ENCODE assay signal across 11 cellular contexts in the genomic region with DNA sequence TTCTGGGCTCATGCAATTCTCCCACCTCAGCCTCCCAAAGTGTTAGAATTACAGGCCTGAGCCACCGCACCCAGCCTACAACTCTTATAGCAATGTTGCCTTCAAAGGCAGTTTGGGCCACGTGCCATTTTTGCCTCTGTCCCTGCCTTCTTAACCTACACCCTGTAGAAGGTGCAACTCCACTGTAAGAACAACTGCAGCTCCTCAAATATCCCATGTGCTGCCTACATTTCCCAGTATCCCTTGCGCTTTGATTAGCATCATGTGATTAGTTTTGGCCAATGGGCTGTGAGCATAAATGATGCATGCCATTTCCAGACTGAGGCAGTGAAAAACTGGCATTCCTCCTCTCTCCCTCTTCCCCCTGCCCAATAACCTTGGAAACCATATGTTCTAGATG.
DNase-seq lines count a peak whose midpoint lies in the region; ATAC-seq, FAIRE-seq and TF ChIP-seq lines count a peak whose summit lies in the region.
"Had no signal": no experiment of that assay in that cellular context is flagged by ENCODE, and none has a peak within 500 bp of the region (broad histone marks: within the 10 kb centered on the region; RNA-seq: fewer than 3 reads in every experiment).

No MANE protein-coding gene starts in this region.

- H3K4me3 ChIP-seq in breast epithelium (no peak overlapping the region), Loucy (ENCODE audit: low read length, poor library complexity, severe bottlenecking) (no peak overlapping the region), astrocyte (ENCODE audit: insufficient read depth, low read depth, low read length) (no peak overlapping the region)
- H3K4me3 ChIP-seq in CD8-positive, alpha-beta memory T cell (ENCODE audit: low read length) = no peak overlapping the region
- H3K4me3 ChIP-seq: gastrocnemius medialis had no signal

- H3K27ac Mint-ChIP-seq in MCF 10A (ENCODE audit: low read depth, unreplicated experiment) (no peak overlapping the region), astrocyte (ENCODE audit: unreplicated experiment) (no peak overlapping the region)
- H3K27ac Mint-ChIP-seq in CD8-positive, alpha-beta memory T cell = no peak overlapping the region
- H3K27ac Mint-ChIP-seq: activated naive CD4-positive, alpha-beta T cell treated with anti-CD3 and anti-CD28 coated beads, Interleukin-2, amount 50 U/mL, for 24 hours had no signal

- no peak for TF ChIP-seq CTCF in MCF 10A (IDR thresholded peaks at IDR 0.05; ENCODE audit: unreplicated experiment)
- no peak for TF ChIP-seq CTCF in breast epithelium (IDR thresholded peaks at IDR 0.05)
- TF ChIP-seq CTCF in Loucy (conservative IDR thresholded peaks at IDR 0.05; ENCODE audit: low read length) = no peak
- TF ChIP-seq CTCF in astrocyte (IDR thresholded peaks at IDR 0.05; ENCODE audit: insufficient read depth, low read depth, low read length) = no peak

- no peaks in the 10 kb centered on the region for H3K9me3 Mint-ChIP-seq in MCF 10A (ENCODE audit: unreplicated experiment)
- no peaks in the 10 kb centered on the region for H3K9me3 Mint-ChIP-seq in astrocyte (ENCODE audit: unreplicated experiment)
- peaks cover 0 to 2% (median 0%) of the 10 kb centered on the region in 5 donors for H3K9me3 Mint-ChIP-seq in CD8-positive, alpha-beta memory T cell
- H3K9me3 Mint-ChIP-seq: activated naive CD4-positive, alpha-beta T cell treated with anti-CD3 and anti-CD28 coated beads, Interleukin-2, amount 50 U/mL, for 24 hours had no signal

- H2AFZ ChIP-seq in Loucy (ENCODE audit: low read length) = peak overlapping the region; percentile 62
- no peak overlapping the region for H2AFZ ChIP-seq in astrocyte (ENCODE audit: low read depth, low read length)
- H2AFZ ChIP-seq: parathyroid adenoma had no signal

- POLR2A ChIA-PET in MCF 10A (lab: Yijun Ruan, JAX) = interaction anchor here (0.6 to 2.0 kb wide), 2 partner anchors 10 to 18 kb away, joined by 4 to 6 read pairs; no protein-coding TSS in a partner anchor
- POLR2A ChIA-PET in CD8-positive, alpha-beta memory T cell (lab: Charles Lee) = no interaction called here

- H3K9ac ChIP-seq in Loucy (ENCODE audit: low read depth, low read length, poor library complexity, severe bottlenecking) (no peak overlapping the region), astrocyte (ENCODE audit: low read length) (no peak overlapping the region)
- H3K9ac ChIP-seq: parathyroid adenoma had no signal

- H3K27ac ChIP-seq in breast epithelium = no peak overlapping the region
- no peak overlapping the region for H3K27ac ChIP-seq in astrocyte (ENCODE audit: low read depth, low read length)
- no peak overlapping the region for H3K27ac ChIP-seq in CD8-positive, alpha-beta memory T cell (ENCODE audit: low read depth, low read length)
- H3K27ac ChIP-seq: gastrocnemius medialis, parathyroid adenoma had no signal

- H3K36me3 ChIP-seq in breast epithelium (no peaks in the 10 kb centered on the region), Loucy (ENCODE audit: insufficient read depth, low read length) (no peaks in the 10 kb centered on the region), astrocyte (ENCODE audit: insufficient read depth, low read length) (no peaks in the 10 kb centered on the region)
- no peaks in the 10 kb centered on the region for H3K36me3 ChIP-seq in CD8-positive, alpha-beta memory T cell (ENCODE audit: insufficient read depth, low read length)
- H3K36me3 ChIP-seq: gastrocnemius medialis had no signal

- no peaks in the 10 kb centered on the region for H3K9me2 ChIP-seq in Loucy (replicated peaks; ENCODE audit: low read depth, low read length)

- no peaks in the 10 kb centered on the region for H3K4me1 ChIP-seq in breast epithelium
- H3K4me1 ChIP-seq in Loucy (ENCODE audit: insufficient read depth, low read length, poor library complexity, severe bottlenecking) = peaks cover 4% of the 10 kb centered on the region
- peaks cover 14% of the 10 kb centered on the region for H3K4me1 ChIP-seq in astrocyte (ENCODE audit: insufficient read depth, low read length)
- no peaks in the 10 kb centered on the region for H3K4me1 ChIP-seq in CD8-positive, alpha-beta memory T cell (ENCODE audit: insufficient read depth, low read length)
- H3K4me1 ChIP-seq: gastrocnemius medialis had no signal

- H3K4me3 Mint-ChIP-seq in MCF 10A (ENCODE audit: unreplicated experiment) (no peak overlapping the region), astrocyte (ENCODE audit: unreplicated experiment) (no peak overlapping the region)
- H3K4me3 Mint-ChIP-seq in CD8-positive, alpha-beta memory T cell = no peak overlapping the region
- H3K4me3 Mint-ChIP-seq: activated naive CD4-positive, alpha-beta T cell treated with anti-CD3 and anti-CD28 coated beads, Interleukin-2, amount 50 U/mL, for 24 hours had no signal

- CTCF ChIA-PET in MCF 10A (lab: Yijun Ruan, JAX) = interaction anchor here (1.0 kb wide), 1 partner anchor 136 kb away, joined by 3 read pairs; no protein-coding TSS in a partner anchor
- CTCF ChIA-PET in CD8-positive, alpha-beta memory T cell (lab: Charles Lee) = no interaction called here

- no peaks in the 10 kb centered on the region for H3K27me3 ChIP-seq in breast epithelium
- H3K27me3 ChIP-seq in Loucy (ENCODE audit: insufficient read depth, low read length, poor library complexity, severe bottlenecking) = no peaks in the 10 kb centered on the region
- no peaks in the 10 kb centered on the region for H3K27me3 ChIP-seq in astrocyte (ENCODE audit: insufficient read depth, low read length)
- no peaks in the 10 kb centered on the region for H3K27me3 ChIP-seq in CD8-positive, alpha-beta memory T cell (ENCODE audit: insufficient read depth, low read length, poor library complexity, severe bottlenecking)
- H3K27me3 ChIP-seq: gastrocnemius medialis had no signal

- TF ChIP-seq POLR2A in breast epithelium (IDR thresholded peaks at IDR 0.05) = no peak

- H4K20me1 ChIP-seq in Loucy (ENCODE audit: insufficient read depth, low read length, poor library complexity, severe bottlenecking) = no peaks in the 10 kb centered on the region
- no peaks in the 10 kb centered on the region for H4K20me1 ChIP-seq in astrocyte (ENCODE audit: insufficient read depth, low read length)

- H3K9me3 ChIP-seq in breast epithelium = no peaks in the 10 kb centered on the region
- no peaks in the 10 kb centered on the region for H3K9me3 ChIP-seq in Loucy (ENCODE audit: insufficient read depth, low read depth, low read length)
- no peaks in the 10 kb centered on the region for H3K9me3 ChIP-seq in astrocyte (ENCODE audit: insufficient read depth, low read depth, low read length)
- no peaks in the 10 kb centered on the region for H3K9me3 ChIP-seq in CD8-positive, alpha-beta memory T cell (ENCODE audit: low read length)
- H3K9me3 ChIP-seq: gastrocnemius medialis had no signal

- no peaks in the 10 kb centered on the region for H3K79me2 ChIP-seq in Loucy (ENCODE audit: insufficient read depth, low read length)
- H3K79me2 ChIP-seq in astrocyte (ENCODE audit: insufficient read depth, low read length) = no peaks in the 10 kb centered on the region
- H3K79me2 ChIP-seq: parathyroid adenoma had no signal

- intact Hi-C loops in MCF 10A (cut with micrococcal nuclease) = no loop called here
- intact Hi-C loops in breast epithelium (cut with DNase I; ENCODE audit: low total_unique reads) = no loop called here
- intact Hi-C loops in posterior vena cava (cut with DNase I) = no loop called here

- H3K27me3 Mint-ChIP-seq in MCF 10A (ENCODE audit: insufficient read depth, unreplicated experiment) = no peaks in the 10 kb centered on the region
- H3K27me3 Mint-ChIP-seq in astrocyte (ENCODE audit: low read depth, unreplicated experiment) = peaks cover 20% of the 10 kb centered on the region
- peaks cover 7 to 31% of the 10 kb centered on the region in 2 donors for H3K27me3 Mint-ChIP-seq in CD8-positive, alpha-beta memory T cell

- peaks cover 12% of the 10 kb centered on the region for H3K4me1 Mint-ChIP-seq in MCF 10A (ENCODE audit: insufficient read depth, unreplicated experiment)
- H3K4me1 Mint-ChIP-seq in astrocyte (ENCODE audit: low read depth, unreplicated experiment) = no peaks in the 10 kb centered on the region
- H3K4me1 Mint-ChIP-seq in CD8-positive, alpha-beta memory T cell = peaks cover 2 to 4% (median 2%) of the 10 kb centered on the region in 3 donors
- H3K4me1 Mint-ChIP-seq: activated naive CD4-positive, alpha-beta T cell treated with anti-CD3 and anti-CD28 coated beads, Interleukin-2, amount 50 U/mL, for 24 hours had no signal

- H3K36me3 Mint-ChIP-seq in MCF 10A (ENCODE audit: insufficient read depth, unreplicated experiment) = no peaks in the 10 kb centered on the region
- no peaks in the 10 kb centered on the region for H3K36me3 Mint-ChIP-seq in astrocyte (ENCODE audit: low read depth, unreplicated experiment)
- H3K36me3 Mint-ChIP-seq in CD8-positive, alpha-beta memory T cell = peaks cover 0 to 4% (median 0%) of the 10 kb centered on the region in 3 donors

- no peak for ATAC-seq in activated CD4-positive, CD25-positive, alpha-beta regulatory T cell treated with anti-CD3 and anti-CD28 coated beads, Interleukin-2, amount 50 U/mL, for 24 hours
- ATAC-seq: gastrocnemius medialis had no signal

- H3F3A ChIP-seq in Loucy (ENCODE audit: low read depth) = no peaks in the 10 kb centered on the region

- BruUV-seq in MCF 10A (replicated peaks; lab: Mats Ljungman, UMichigan) = no TSS peak

- no peak for FAIRE-seq in astrocyte (lab: Jason Lieb, UNC)

- peak; percentile 36 for DNase-seq in MCF 10A (ENCODE audit: unreplicated experiment)
- no peak for DNase-seq in breast epithelium (ENCODE audit: low spot score in 2 of 2)
- DNase-seq in astrocyte (ENCODE audit: low read depth) = peak; percentile 10
- DNase-seq in retina = peak; percentile 47
- no peak for DNase-seq in posterior vena cava (ENCODE audit: low spot score)
- DNase-seq in CD8-positive, alpha-beta memory T cell = no peak
- DNase-seq: gastrocnemius medialis had no signal

- H3K4me2 ChIP-seq in Loucy (ENCODE audit: low read depth, low read length, poor library complexity, severe bottlenecking) (no peak overlapping the region), astrocyte (ENCODE audit: low read length) (no peak overlapping the region)

Comparison
In these comparisons a context has a peak if more than half of its experiments do, and no peak if none do; other contexts are left out.
1. DNase-seq: peak in MCF 10A (single experiment), astrocyte (single experiment) and retina (single experiment); none in breast epithelium (0 of 2), posterior vena cava (single experiment) and CD8-positive, alpha-beta memory T cell (0 of 5).